In genomic region chr13:27796544-27797227, GRCh38 we compare ENCODE assay signal across 27 cellular contexts. TPM values are rescaled to one million over a fixed set of nuclear protein-coding genes. Genes with fewer than 3 reads are reported as not detected.
A peak's percentile ranks its signal among the peaks of the same experiment; 100 is the strongest.
DNase-seq lines count a peak whose midpoint lies in the region; TF ChIP-seq lines count a peak whose summit lies in the region.
"Had no signal": no experiment of that assay in that cellular context is flagged by ENCODE, and none has a peak within 500 bp of the region (broad histone marks: within the 10 kb centered on the region; RNA-seq: fewer than 3 reads in every experiment).

No MANE protein-coding gene starts in this region.

- H3K4me3 Mint-ChIP-seq in nephron progenitor cell, result peak overlapping the region; percentile 76
- H3K4me3 Mint-ChIP-seq: activated B cell treated with CpG ODN at 0.5 μM for 24 hours; dendritic cell treated with granulocyte-macrophage colony-stimulating factor and Interleukin-4, amounts not matched to agents 40 ng/mL and 50 ng/mL, for 4 days had no signal

- H3K27me3 Mint-ChIP-seq in nephron progenitor cell (ENCODE audit: low read depth, poor library complexity), result peaks cover 100% of the 10 kb centered on the region

- DNase-seq in NT2/D1 (ENCODE audit: low read depth, low spot score), result no peak
- DNase-seq in hepatocyte (ENCODE audit: low spot score), result no peak
- DNase-seq in nephron progenitor cell, result no peak
- no peak for DNase-seq in HEK293T (ENCODE audit: extremely low spot score)
- no peak for DNase-seq in D341Med (ENCODE audit: low spot score)
- no peak for DNase-seq in NCI-H524 treated with DMSO at 0.1 percent for 48 hours (lab: John Stamatoyannopoulos, UW)
- DNase-seq in NK-92 (lab: John Stamatoyannopoulos, UW; ENCODE audit: unreplicated experiment), result no peak
- DNase-seq: activated B cell treated with CpG ODN at 0.5 μM for 24 hours; activated CD4-positive, alpha-beta T cell treated with anti-CD3 and anti-CD28 coated beads, Interleukin-2, amount 50 U/mL, for 48 hours; activated CD8-positive, alpha-beta memory T cell treated with anti-CD3 and anti-CD28 coated beads, Interleukin-2, amount 50 U/mL, for 48 hours; activated gamma-delta T cell; Caco-2; GOT3; heart left ventricle; naive B cell; stimulated activated CD4-positive, alpha-beta T cell treated with anti-CD3 and anti-CD28 coated beads, Interleukin-15, amount 100 ng/mL, for 24 hours; stimulated activated CD8-positive, alpha-beta memory T cell treated with anti-CD3 and anti-CD28 coated beads, Interleukin-4, amount 100 ng/mL, for 48 hours; T1000 had no signal

- H3K27ac ChIP-seq in hepatocyte, result no peak overlapping the region
- H3K27ac ChIP-seq: BLaER1 treated with 17β-estradiol and CSF1 and Interleukin-3, amounts not matched to agents 10 nM and 100 nM; heart left ventricle had no signal

- no peaks in the 10 kb centered on the region for H3K79me2 ChIP-seq in hepatocyte

- H3K27ac Mint-ChIP-seq in nephron progenitor cell, result no peak overlapping the region
- H3K27ac Mint-ChIP-seq: activated B cell treated with CpG ODN at 0.5 μM for 24 hours; dendritic cell treated with granulocyte-macrophage colony-stimulating factor and Interleukin-4, amounts not matched to agents 40 ng/mL and 50 ng/mL, for 4 days had no signal

- WGBS in hepatocyte (ENCODE audit: low lambda C conversion rate, missing lambda C conversion rate), result 3% methylated on average over 24 of the region's 24 CpGs

- H3K4me1 Mint-ChIP-seq in nephron progenitor cell, result peaks cover 24% of the 10 kb centered on the region

- H4K20me1 ChIP-seq in hepatocyte (ENCODE audit: insufficient read depth, poor library complexity, severe bottlenecking), result no peaks in the 10 kb centered on the region
- H4K20me1 ChIP-seq: BLaER1 treated with 17β-estradiol and CSF1 and Interleukin-3, amounts not matched to agents 10 nM and 100 nM had no signal

- no peaks in the 10 kb centered on the region for H3K9me3 ChIP-seq in ES-I3 (ENCODE audit: control insufficient read depth, insufficient read depth, low read length)
- no peaks in the 10 kb centered on the region for H3K9me3 ChIP-seq in NT2/D1 (ENCODE audit: insufficient read depth, low read length)
- no peaks in the 10 kb centered on the region for H3K9me3 ChIP-seq in hepatocyte (ENCODE audit: low read depth)
- H3K9me3 ChIP-seq: Caco-2, heart left ventricle had no signal

- peak overlapping the region; percentile 69 for H3K4me2 ChIP-seq in hepatocyte
- H3K4me2 ChIP-seq: BLaER1 treated with 17β-estradiol and CSF1 and Interleukin-3, amounts not matched to agents 10 nM and 100 nM had no signal

- no peaks in the 10 kb centered on the region for H3K36me3 Mint-ChIP-seq in nephron progenitor cell (ENCODE audit: low read depth)

- H2AFZ ChIP-seq in hepatocyte, result no peak overlapping the region

- H3K9me2 ChIP-seq in hepatocyte (replicated peaks; ENCODE audit: insufficient read depth), result no peaks in the 10 kb centered on the region

- H3K4me1 ChIP-seq in ES-I3 (ENCODE audit: insufficient read depth, low read length) (no peaks in the 10 kb centered on the region; the same call in 1 of the 2 replicates), NT2/D1 (ENCODE audit: insufficient read depth, insufficient read length) (peaks cover 10% of the 10 kb centered on the region), hepatocyte (ENCODE audit: insufficient read depth) (no peaks in the 10 kb centered on the region)
- H3K4me1 ChIP-seq: BLaER1 treated with 17β-estradiol and CSF1 and Interleukin-3, amounts not matched to agents 10 nM and 100 nM had no signal

- POLR2A ChIA-PET in HEK293T (lab: Yijun Ruan, JAX), result no interaction called here

- H3K36me3 ChIP-seq in ES-I3 (ENCODE audit: insufficient read depth, low read length) (no peaks in the 10 kb centered on the region), NT2/D1 (ENCODE audit: insufficient read depth, insufficient read length, low read length) (no peaks in the 10 kb centered on the region), hepatocyte (replicated peaks; ENCODE audit: insufficient read depth, low read depth) (no peaks in the 10 kb centered on the region)
- H3K36me3 ChIP-seq: heart left ventricle had no signal

- peaks cover 3% of the 10 kb centered on the region for H3K9me3 Mint-ChIP-seq in nephron progenitor cell
- H3K9me3 Mint-ChIP-seq: activated B cell treated with CpG ODN at 0.5 μM for 24 hours; dendritic cell treated with granulocyte-macrophage colony-stimulating factor and Interleukin-4, amounts not matched to agents 40 ng/mL and 50 ng/mL, for 4 days had no signal

- H3K27me3 ChIP-seq in NT2/D1 (ENCODE audit: insufficient read depth, insufficient read length) (peaks cover 99% of the 10 kb centered on the region), hepatocyte (peaks cover 96% of the 10 kb centered on the region)

- peak overlapping the region; percentile 44; the same call in 1 of the 2 replicates for H3K9ac ChIP-seq in ES-I3 (ENCODE audit: low read depth, low read length)
- H3K9ac ChIP-seq in NT2/D1 (ENCODE audit: insufficient read length, low read depth), result peak overlapping the region; percentile 32
- H3K9ac ChIP-seq: BLaER1 treated with 17β-estradiol and CSF1 and Interleukin-3, amounts not matched to agents 10 nM and 100 nM had no signal

- H3K4me3 ChIP-seq in NT2/D1 (ENCODE audit: insufficient read length, low read depth), result peak overlapping the region; percentile 15
- H3K4me3 ChIP-seq in hepatocyte, result no peak overlapping the region
- H3K4me3 ChIP-seq: BLaER1 treated with 17β-estradiol and CSF1 and Interleukin-3, amounts not matched to agents 10 nM and 100 nM had no signal

- CTCF ChIA-PET in HEK293T (lab: Yijun Ruan, JAX), result no interaction called here

- TF ChIP-seq CTCF in hepatocyte (IDR thresholded peaks at IDR 0.05; ENCODE audit: poor library complexity), result no peak
- TF ChIP-seq CTCF in nephron progenitor cell (IDR thresholded peaks at IDR 0.05), result no peak

TF ChIP-seq in HEK293T, 16 proteins besides CTCF, POLR2A, EP300 and RAD21:
- no peak for TF ChIP-seq SP1 (IDR thresholded peaks at IDR 0.05)
- TF ChIP-seq SUZ12 (IDR thresholded peaks at IDR 0.05), result no peak
- TF ChIP-seq LEF1 (IDR thresholded peaks at IDR 0.05; ENCODE audit: borderline replicate concordance), result no peak
- TF ChIP-seq FOXK2 (IDR thresholded peaks at IDR 0.05), result no peak
- TF ChIP-seq ZNF384 (IDR thresholded peaks at IDR 0.05), result no peak
- TF ChIP-seq FOXM1 (IDR thresholded peaks at IDR 0.05; ENCODE audit: borderline replicate concordance), result no peak
- no peak for TF ChIP-seq NFRKB (IDR thresholded peaks at IDR 0.05)
- no peak for TF ChIP-seq FOXA1 (IDR thresholded peaks at IDR 0.05)
- TF ChIP-seq PKNOX1 (IDR thresholded peaks at IDR 0.05), result no peak

RNA-seq across cellular contexts. Expression of gene GSX1, which starts 4.4 kb away (rescaled TPM):
- total RNA-seq in hepatocyte, result not detected in 2 replicates
- not detected in 2 replicates for polyA plus RNA-seq in hepatocyte
- total RNA-seq: activated B cell treated with CpG ODN at 0.5 μM for 24 hours, Caco-2, cardiac septum, endothelial cell of umbilical vein, heart left ventricle, kidney epithelial cell, M059J, sciatic nerve, urinary bladder had no signal
- polyA plus RNA-seq: endothelial cell of umbilical vein, heart left ventricle, urinary bladder had no signal
